8 cellular contexts compared by ENCODE assay signal in genomic region chr2:239106314-239106908, GRCh38.
DNase-seq lines count a peak whose midpoint lies in the region; FAIRE-seq and TF ChIP-seq lines count a peak whose summit lies in the region.

No MANE protein-coding gene starts in this region.

- no peak overlapping the region for H3K9ac ChIP-seq in SU-DHL-6 (ENCODE audit: low read length)

- H2AFZ ChIP-seq in SU-DHL-6 (ENCODE audit: low read depth, low read length, severe bottlenecking), result no peak overlapping the region

- H3K9me2 ChIP-seq in SU-DHL-6 (replicated peaks; ENCODE audit: insufficient read depth, low read length), result no peaks in the 10 kb centered on the region

- DNase-seq in DMS 273 treated with DMSO at 0.1 percent for 48 hours (lab: John Stamatoyannopoulos, UW) (peak; percentile 4), HPDE6-E6E7 (ENCODE audit: extremely low spot score) (peak; percentile 63), frontal cortex (ENCODE audit: low spot score in 2 of 2) (peak; percentile 84 to 86), putamen (ENCODE audit: low spot score) (peak; percentile 84), GOT3 (lab: John Stamatoyannopoulos, UW) (no peak), GM12892 (ENCODE audit: insufficient read length) (no peak), foreskin melanocyte (no peak)

- H4K20me1 ChIP-seq in SU-DHL-6 (ENCODE audit: low read depth, low read length), result no peaks in the 10 kb centered on the region

- H3K4me2 ChIP-seq in SU-DHL-6 (ENCODE audit: low read depth, low read length, poor library complexity, severe bottlenecking), result no peak overlapping the region

- H3K79me2 ChIP-seq in SU-DHL-6 (ENCODE audit: insufficient read depth, low read length), result no peaks in the 10 kb centered on the region

- H3K4me3 ChIP-seq in SU-DHL-6 (ENCODE audit: insufficient read depth, low read length, poor library complexity, severe bottlenecking), result no peak overlapping the region

- no peaks in the 10 kb centered on the region for H3K9me3 ChIP-seq in SU-DHL-6 (ENCODE audit: insufficient read depth, low read length)

- no peak for FAIRE-seq in frontal cortex (lab: Jason Lieb, UNC)
- no peak for FAIRE-seq in GM12892 (lab: Jason Lieb, UNC)

- no peaks in the 10 kb centered on the region for H3K27me3 ChIP-seq in SU-DHL-6 (ENCODE audit: low read length)

- no peak overlapping the region for H3K27ac ChIP-seq in SU-DHL-6 (ENCODE audit: low read depth, low read length)

- TF ChIP-seq CTCF in SU-DHL-6 (IDR thresholded peaks at IDR 0.05; ENCODE audit: insufficient read depth, low read length, poor library complexity, severe bottlenecking), result peak; percentile 13

- H3K36me3 ChIP-seq in SU-DHL-6 (ENCODE audit: low read length), result no peaks in the 10 kb centered on the region

- TF ChIP-seq POLR2A in GM12892 (IDR thresholded peaks at IDR 0.05; ENCODE audit: low read depth, low read length), result no peak

- no peaks in the 10 kb centered on the region for H3F3A ChIP-seq in SU-DHL-6 (ENCODE audit: insufficient read depth)

Comparison
In these comparisons a context has a peak if more than half of its experiments do, and no peak if none do; other contexts are left out.
1. DNase-seq: peak in DMS 273 treated with DMSO at 0.1 percent for 48 hours (single experiment), HPDE6-E6E7 (single experiment), frontal cortex (2 of 2) and putamen (single experiment); none in GOT3 (single experiment), GM12892 (single experiment) and foreskin melanocyte (single experiment).